Comparison of ENCODE assay signal across 8 cellular contexts in the genomic region with DNA sequence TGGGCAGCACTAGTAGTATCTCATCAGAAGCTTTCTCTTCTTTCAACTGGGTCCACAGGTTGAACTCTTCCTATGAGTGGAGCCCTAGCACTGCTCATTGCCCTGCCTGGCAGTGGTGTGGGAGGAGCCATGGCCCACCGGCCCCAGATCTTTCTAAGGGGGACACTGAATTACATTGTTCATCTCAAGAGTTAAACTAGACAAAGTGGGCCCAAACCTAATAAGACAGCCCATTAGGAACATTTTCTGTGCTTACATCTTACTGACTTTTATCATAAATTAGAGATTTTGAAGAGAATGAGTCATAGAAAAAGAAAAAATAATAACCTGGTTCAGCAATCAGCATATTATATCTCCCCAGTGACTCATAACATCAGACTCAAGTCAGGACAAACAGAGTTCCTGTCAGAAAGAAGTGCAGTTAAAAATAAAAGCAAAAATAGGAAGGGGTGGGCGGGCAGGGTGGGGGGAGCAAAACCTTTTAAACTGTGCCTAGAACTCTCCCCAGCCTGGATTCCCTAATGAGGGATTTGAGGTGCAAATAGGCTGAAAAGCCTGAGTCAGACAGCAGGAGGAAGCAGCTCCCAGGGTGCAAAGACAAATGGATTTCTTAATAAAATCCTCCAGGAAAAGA.
DNase-seq lines count a peak whose midpoint lies in the region; ATAC-seq and TF ChIP-seq lines count a peak whose summit lies in the region.

No MANE protein-coding gene starts in this region.

- no peaks in the 10 kb centered on the region; the same call in 1 of the 2 replicates for H3K36me3 ChIP-seq in BE2C

- H3K9me3 Mint-ChIP-seq in stimulated activated naive B cell treated with anti-CD40 and anti-IgM and Interleukin-4, amounts not matched to agents 10 μg/mL and 1 μg/mL and 100 μg/mL, for 72 hours, result peaks cover 0 to 3% of the 10 kb centered on the region in 2 donors

- no peak overlapping the region for H3K4me3 ChIP-seq in BE2C (ENCODE audit: low read depth, low read length)
- H3K4me3 ChIP-seq in fibroblast of villous mesenchyme (ENCODE audit: low read depth, low read length), result no peak overlapping the region

- H3K27me3 Mint-ChIP-seq in stimulated activated naive B cell treated with anti-CD40 and anti-IgM and Interleukin-4, amounts not matched to agents 10 μg/mL and 1 μg/mL and 100 μg/mL, for 72 hours, result peaks cover 0 to 4% of the 10 kb centered on the region in 2 donors

- peak; percentile 21; the same call in 1 of the 2 replicates for TF ChIP-seq CTCF in BE2C (IDR thresholded peaks at IDR 0.05; ENCODE audit: low read depth, low read length)
- TF ChIP-seq CTCF in fibroblast of villous mesenchyme (IDR thresholded peaks at IDR 0.05; ENCODE audit: insufficient read depth, low read depth, low read length), result peak; percentile 19

- peak; percentile 43 for ATAC-seq in HG02571 (IDR thresholded peaks at IDR 0.05; ENCODE audit: unreplicated experiment)
- ATAC-seq in stimulated activated naive B cell treated with anti-CD40 and anti-IgM and Interleukin-4, amounts not matched to agents 10 μg/mL and 1 μg/mL and 100 μg/mL, for 72 hours (replicated peaks), result peak; percentile 68 to 80
- no peak for ATAC-seq in GM19397 (IDR thresholded peaks at IDR 0.05; ENCODE audit: unreplicated experiment)
- no peak for ATAC-seq in HG02678 (IDR thresholded peaks at IDR 0.05; ENCODE audit: unreplicated experiment)

- H3K4me1 Mint-ChIP-seq in stimulated activated naive B cell treated with anti-CD40 and anti-IgM and Interleukin-4, amounts not matched to agents 10 μg/mL and 1 μg/mL and 100 μg/mL, for 72 hours, result peaks cover 29 to 40% of the 10 kb centered on the region in 2 donors

- DNase-seq in BE2C (peak; percentile 77), fibroblast of villous mesenchyme (ENCODE audit: low read depth) (peak; percentile 67), NCI-H1417 (lab: John Stamatoyannopoulos, UW) (no peak)
- DNase-seq in activated CD4-positive, alpha-beta T cell treated with anti-CD3 and anti-CD28 coated beads for 48 hours, result peak; percentile 42
- DNase-seq in stimulated activated naive B cell treated with anti-CD40 and anti-IgM and Interleukin-4, amounts not matched to agents 10 μg/mL and 1 μg/mL and 100 μg/mL, for 72 hours, result no peak

- peak overlapping the region; percentile 56 for H3K27ac Mint-ChIP-seq in stimulated activated naive B cell treated with anti-CD40 and anti-IgM and Interleukin-4, amounts not matched to agents 10 μg/mL and 1 μg/mL and 100 μg/mL, for 72 hours

- H3K4me3 Mint-ChIP-seq in stimulated activated naive B cell treated with anti-CD40 and anti-IgM and Interleukin-4, amounts not matched to agents 10 μg/mL and 1 μg/mL and 100 μg/mL, for 72 hours, result peak overlapping the region; percentile 5 to 18

- H3K9me3 ChIP-seq in BE2C, result no peaks in the 10 kb centered on the region

- peaks cover 0 to 3% of the 10 kb centered on the region in 2 donors for H3K36me3 Mint-ChIP-seq in stimulated activated naive B cell treated with anti-CD40 and anti-IgM and Interleukin-4, amounts not matched to agents 10 μg/mL and 1 μg/mL and 100 μg/mL, for 72 hours

- H3K27me3 ChIP-seq in BE2C, result no peaks in the 10 kb centered on the region

- peaks cover 34% of the 10 kb centered on the region for H3K4me1 ChIP-seq in BE2C

Comparison
In these comparisons a context has a peak if more than half of its experiments do, and no peak if none do; other contexts are left out.
1. DNase-seq: peak in BE2C (single experiment), activated CD4-positive, alpha-beta T cell treated with anti-CD3 and anti-CD28 coated beads for 48 hours (single experiment) and fibroblast of villous mesenchyme (single experiment); none in stimulated activated naive B cell treated with anti-CD40 and anti-IgM and Interleukin-4, amounts not matched to agents 10 μg/mL and 1 μg/mL and 100 μg/mL, for 72 hours (single experiment) and NCI-H1417 (0 of 3).
2. ATAC-seq: peak in HG02571 (single experiment) and stimulated activated naive B cell treated with anti-CD40 and anti-IgM and Interleukin-4, amounts not matched to agents 10 μg/mL and 1 μg/mL and 100 μg/mL, for 72 hours (2 of 2); none in GM19397 (single experiment) and HG02678 (single experiment).